17 cellular contexts compared by ENCODE assay signal in genomic region chrX:73478961-73479360, GRCh38. TPM values are rescaled to one million over a fixed set of nuclear protein-coding genes. Genes with fewer than 3 reads are reported as not detected.
A peak's percentile ranks its signal among the peaks of the same experiment; 100 is the strongest.
DNase-seq lines count a peak whose midpoint lies in the region; ATAC-seq, FAIRE-seq and TF ChIP-seq lines count a peak whose summit lies in the region.
"Had no signal": no experiment of that assay in that cellular context is flagged by ENCODE, and none has a peak within 500 bp of the region (broad histone marks: within the 10 kb centered on the region; RNA-seq: fewer than 3 reads in every experiment).

No MANE protein-coding gene starts in this region.

- H3K27me3 Mint-ChIP-seq in GM23338 (ENCODE audit: insufficient read depth, low read depth, poor library complexity) (peaks cover 2% of the 10 kb centered on the region), astrocyte (ENCODE audit: low read depth, unreplicated experiment) (no peaks in the 10 kb centered on the region)
- peaks cover 1% of the 10 kb centered on the region for H3K27me3 Mint-ChIP-seq in activated CD4-positive, alpha-beta memory T cell treated with anti-CD3 and anti-CD28 coated beads for 36 hours

- H3K4me1 ChIP-seq in GM23338 (ENCODE audit: insufficient read depth) (no peaks in the 10 kb centered on the region), astrocyte (ENCODE audit: insufficient read depth, low read length) (no peaks in the 10 kb centered on the region)
- H3K4me1 ChIP-seq: BLaER1 had no signal

- H3K36me3 Mint-ChIP-seq in GM23338 (ENCODE audit: low read depth) (no peaks in the 10 kb centered on the region), astrocyte (ENCODE audit: low read depth, unreplicated experiment) (no peaks in the 10 kb centered on the region)
- H3K36me3 Mint-ChIP-seq in activated CD4-positive, alpha-beta memory T cell treated with anti-CD3 and anti-CD28 coated beads for 36 hours = no peaks in the 10 kb centered on the region
- H3K36me3 Mint-ChIP-seq: CD8-positive, alpha-beta memory T cell had no signal

- POLR2A ChIA-PET in activated CD4-positive, alpha-beta memory T cell treated with anti-CD3 and anti-CD28 coated beads for 36 hours (lab: Charles Lee) = no interaction called here

- CTCF ChIA-PET in activated CD4-positive, alpha-beta memory T cell treated with anti-CD3 and anti-CD28 coated beads for 36 hours (lab: Charles Lee) = no interaction called here

- H3K4me3 Mint-ChIP-seq in GM23338 (no peak overlapping the region), astrocyte (ENCODE audit: unreplicated experiment) (no peak overlapping the region)
- no peak overlapping the region for H3K4me3 Mint-ChIP-seq in activated CD4-positive, alpha-beta memory T cell treated with anti-CD3 and anti-CD28 coated beads for 36 hours
- H3K4me3 Mint-ChIP-seq: CD8-positive, alpha-beta memory T cell had no signal

- no peaks in the 10 kb centered on the region; the same call in 2 of the 3 replicates for H3K9me3 Mint-ChIP-seq in GM23338
- H3K9me3 Mint-ChIP-seq in astrocyte (ENCODE audit: unreplicated experiment) = peaks cover 2% of the 10 kb centered on the region
- H3K9me3 Mint-ChIP-seq in activated CD4-positive, alpha-beta memory T cell treated with anti-CD3 and anti-CD28 coated beads for 36 hours = peaks cover 5% of the 10 kb centered on the region

- H3K9me2 ChIP-seq in GM23338 (ENCODE audit: insufficient read depth) = no peaks in the 10 kb centered on the region

- H4K20me1 ChIP-seq in GM23338 (replicated peaks; ENCODE audit: insufficient read depth) = no peaks in the 10 kb centered on the region
- no peaks in the 10 kb centered on the region for H4K20me1 ChIP-seq in astrocyte (ENCODE audit: insufficient read depth, low read length)
- H4K20me1 ChIP-seq: BLaER1 had no signal

- no peaks in the 10 kb centered on the region for H3K9me3 ChIP-seq in astrocyte (ENCODE audit: insufficient read depth, low read depth, low read length)

- H3K36me3 ChIP-seq in GM23338 (ENCODE audit: insufficient read depth) = no peaks in the 10 kb centered on the region
- no peaks in the 10 kb centered on the region for H3K36me3 ChIP-seq in astrocyte (ENCODE audit: insufficient read depth, low read length)
- H3K36me3 ChIP-seq: BLaER1 had no signal

- intact Hi-C loops in activated CD4-positive, alpha-beta memory T cell treated with anti-CD3 and anti-CD28 coated beads for 36 hours (cut with micrococcal nuclease) = no loop called here

- no peak overlapping the region for H3K9ac ChIP-seq in astrocyte (ENCODE audit: low read length)
- H3K9ac ChIP-seq: BLaER1 had no signal

- H2AFZ ChIP-seq in GM23338 = no peak overlapping the region
- no peak overlapping the region for H2AFZ ChIP-seq in astrocyte (ENCODE audit: low read depth, low read length)

- H3K79me2 ChIP-seq in GM23338 (replicated peaks; ENCODE audit: insufficient read depth) (no peaks in the 10 kb centered on the region), astrocyte (ENCODE audit: insufficient read depth, low read length) (no peaks in the 10 kb centered on the region)

- peak; percentile 23 for FAIRE-seq in astrocyte (lab: Jason Lieb, UNC)
- FAIRE-seq: GM18507 had no signal

- H3K4me1 Mint-ChIP-seq in GM23338 = no peaks in the 10 kb centered on the region
- H3K4me1 Mint-ChIP-seq in astrocyte (ENCODE audit: low read depth, unreplicated experiment) = no peaks in the 10 kb centered on the region
- no peaks in the 10 kb centered on the region for H3K4me1 Mint-ChIP-seq in activated CD4-positive, alpha-beta memory T cell treated with anti-CD3 and anti-CD28 coated beads for 36 hours (ENCODE audit: low read depth)
- H3K4me1 Mint-ChIP-seq: CD8-positive, alpha-beta memory T cell had no signal

- no peak overlapping the region for H3K27ac Mint-ChIP-seq in GM23338
- H3K27ac Mint-ChIP-seq in astrocyte (ENCODE audit: unreplicated experiment) = no peak overlapping the region
- no peak overlapping the region for H3K27ac Mint-ChIP-seq in activated CD4-positive, alpha-beta memory T cell treated with anti-CD3 and anti-CD28 coated beads for 36 hours
- H3K27ac Mint-ChIP-seq: CD8-positive, alpha-beta memory T cell had no signal

- no peaks in the 10 kb centered on the region for H3F3A ChIP-seq in GM23338 (replicated peaks; ENCODE audit: low read depth)

- DNase-seq in NCI-H82 (lab: John Stamatoyannopoulos, UW) = peak; percentile 15
- no peak for DNase-seq in NCI-H82 treated with DMSO at 0.1 percent for 48 hours (lab: John Stamatoyannopoulos, UW; ENCODE audit: unreplicated experiment)
- DNase-seq in GM23338 (ENCODE audit: low spot score) = peak; percentile 2
- no peak for DNase-seq in astrocyte (ENCODE audit: low read depth)
- no peak for DNase-seq in activated CD4-positive, alpha-beta memory T cell treated with anti-CD3 and anti-CD28 coated beads for 36 hours
- DNase-seq: CD8-positive, alpha-beta memory T cell; HCEC 1CT; Karpas-422; NCI-H1436; NCI-H2081; NCI-H510A; PC-3 had no signal

- H3K27me3 ChIP-seq in GM23338 (ENCODE audit: insufficient read depth) = no peaks in the 10 kb centered on the region
- no peaks in the 10 kb centered on the region for H3K27me3 ChIP-seq in astrocyte (ENCODE audit: insufficient read depth, low read length)

- ATAC-seq in GM23338 (no peak), GM21786 (IDR thresholded peaks at IDR 0.05; ENCODE audit: unreplicated experiment) (no peak), HG03039 (IDR thresholded peaks at IDR 0.05; ENCODE audit: unreplicated experiment) (no peak)
- ATAC-seq: PC-3 had no signal

- H3K4me3 ChIP-seq in GM23338 (no peak overlapping the region), astrocyte (ENCODE audit: insufficient read depth, low read depth, low read length) (no peak overlapping the region)
- H3K4me3 ChIP-seq: BLaER1 had no signal

- no peak overlapping the region for H3K27ac ChIP-seq in GM23338 (ENCODE audit: low read depth)
- H3K27ac ChIP-seq in astrocyte (ENCODE audit: low read depth, low read length) = no peak overlapping the region
- H3K27ac ChIP-seq: BLaER1 had no signal

- TF ChIP-seq CTCF in GM23338 (conservative IDR thresholded peaks at IDR 0.05; ENCODE audit: low read depth in 2 of 2) = no peak
- TF ChIP-seq CTCF in astrocyte (IDR thresholded peaks at IDR 0.05; ENCODE audit: insufficient read depth, low read depth, low read length) = no peak

- H3K4me2 ChIP-seq in GM23338 (no peak overlapping the region), astrocyte (ENCODE audit: low read length) (no peak overlapping the region)
- H3K4me2 ChIP-seq: BLaER1 had no signal

TF ChIP-seq in GM23338, 12 proteins besides CTCF, POLR2A, EP300 and RAD21:
- TF ChIP-seq NANOG (IDR thresholded peaks at IDR 0.05; ENCODE audit: borderline replicate concordance) = no peak

RNA-seq across cellular contexts. Expression of gene CDX4, which starts 32.1 kb away (rescaled TPM):
- total RNA-seq in GM23338 (2014; rRNA removed; shearing (Covaris generic)) = 0.50 and 2.0 TPM in 2 replicates
- polyA plus RNA-seq in GM23338 (2016; fragmentation: Nextera tagmentation; extraction: Ambion mirVana) = 2.5 and 2.7 TPM in 2 replicates
- total RNA-seq in astrocyte = not detected in 2 replicates
- total RNA-seq in activated CD4-positive, alpha-beta memory T cell treated with anti-CD3 and anti-CD28 coated beads for 36 hours = not detected
- total RNA-seq: CD8-positive, alpha-beta memory T cell; PC-3; T-helper 1 cell treated with Interleukin-12 subunit alpha and Interleukin-12 subunit beta and Interleukin-4 antibody, amounts not matched to agents 30 ng/mL and 1 ng/mL, for 36 hours had no signal
- polyA plus RNA-seq: CD8-positive, alpha-beta memory T cell had no signal

Comparison
In these comparisons a context has a peak if more than half of its experiments do, and no peak if none do; other contexts are left out.
1. DNase-seq: peak in NCI-H82 (single experiment) and GM23338 (single experiment); none in NCI-H82 treated with DMSO at 0.1 percent for 48 hours (single experiment), astrocyte (single experiment) and activated CD4-positive, alpha-beta memory T cell treated with anti-CD3 and anti-CD28 coated beads for 36 hours (single experiment).